11 cellular contexts compared by ENCODE assay signal in the genomic region with DNA sequence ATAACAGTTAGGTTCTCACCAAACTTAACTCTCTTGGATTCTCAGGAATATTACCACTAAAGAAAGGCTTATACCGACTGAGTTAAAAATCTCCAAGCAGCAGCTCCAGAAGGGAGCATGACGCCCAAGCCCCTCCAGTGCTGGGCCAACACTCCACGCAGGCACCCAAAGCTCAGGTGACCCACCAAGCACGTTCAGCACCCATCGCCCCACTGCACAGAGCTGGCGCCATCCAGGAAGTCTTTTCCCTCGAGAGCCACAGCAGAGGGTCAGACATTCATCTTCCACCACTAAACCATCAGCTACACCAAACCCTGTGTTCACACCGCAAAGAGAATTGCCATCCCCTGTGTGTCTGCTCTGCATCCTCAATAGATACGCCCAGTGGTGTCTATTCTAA.
DNase-seq lines count a peak whose midpoint lies in the region; TF ChIP-seq lines count a peak whose summit lies in the region.
"Had no signal": no experiment of that assay in that cellular context is flagged by ENCODE, and none has a peak within 500 bp of the region (broad histone marks: within the 10 kb centered on the region; RNA-seq: fewer than 3 reads in every experiment).

No MANE protein-coding gene starts in this region.

- no peak overlapping the region for H3K4me3 Mint-ChIP-seq in osteocyte (ENCODE audit: unreplicated experiment)
- H3K4me3 Mint-ChIP-seq: CD4-positive, alpha-beta memory T cell had no signal

- no peaks in the 10 kb centered on the region for H3K27me3 Mint-ChIP-seq in osteocyte (ENCODE audit: unreplicated experiment)

- no peaks in the 10 kb centered on the region for H3K36me3 Mint-ChIP-seq in osteocyte (ENCODE audit: unreplicated experiment)
- H3K36me3 Mint-ChIP-seq: CD4-positive, alpha-beta memory T cell had no signal

- no peaks in the 10 kb centered on the region for H3K4me1 Mint-ChIP-seq in osteocyte (ENCODE audit: unreplicated experiment)
- H3K4me1 Mint-ChIP-seq: CD4-positive, alpha-beta memory T cell had no signal

- no peak overlapping the region for H3K27ac Mint-ChIP-seq in osteocyte (ENCODE audit: unreplicated experiment)
- H3K27ac Mint-ChIP-seq: CD4-positive, alpha-beta memory T cell had no signal

- H3K9me3 Mint-ChIP-seq in osteocyte (ENCODE audit: unreplicated experiment), result no peaks in the 10 kb centered on the region
- H3K9me3 Mint-ChIP-seq: CD4-positive, alpha-beta memory T cell had no signal

- H3K4me3 ChIP-seq in coronary artery, result no peak overlapping the region
- H3K4me3 ChIP-seq: GM23248 had no signal

- no peak overlapping the region for H3K27ac ChIP-seq in coronary artery
- H3K27ac ChIP-seq: C4-2B, GM23248 had no signal

- TF ChIP-seq CTCF in coronary artery (IDR thresholded peaks at IDR 0.05) (no peak), osteocyte (IDR thresholded peaks at IDR 0.05) (no peak)

- DNase-seq in coronary artery (ENCODE audit: low spot score) (peak; percentile 38), mesenteric fat pad (ENCODE audit: low spot score) (peak; percentile 22), osteocyte (ENCODE audit: extremely low spot score, unreplicated experiment) (peak; percentile 65), ureter (ENCODE audit: low spot score) (peak; percentile 32), superior temporal gyrus (ENCODE audit: extremely low spot score) (no peak), globus pallidus (ENCODE audit: low spot score) (no peak), mucosa of gallbladder (ENCODE audit: low spot score) (no peak)
- DNase-seq: BE2C; CD4-positive, alpha-beta memory T cell; GM23248 had no signal

Comparison
In these comparisons a context has a peak if more than half of its experiments do, and no peak if none do; other contexts are left out.
1. DNase-seq: peak in coronary artery (single experiment), mesenteric fat pad (single experiment), osteocyte (single experiment) and ureter (single experiment); none in superior temporal gyrus (single experiment), globus pallidus (single experiment) and mucosa of gallbladder (single experiment).